8 cellular contexts compared by ENCODE assay signal in genomic region chr14:23033801-23034497, GRCh38. TPM values are rescaled to one million over a fixed set of nuclear protein-coding genes. Genes with fewer than 3 reads are reported as not detected.
A peak's percentile ranks its signal among the peaks of the same experiment; 100 is the strongest.
DNase-seq lines count a peak whose midpoint lies in the region; ATAC-seq and TF ChIP-seq lines count a peak whose summit lies in the region.

No MANE protein-coding gene starts in this region.

- H3K27me3 Mint-ChIP-seq in MCF 10A (ENCODE audit: insufficient read depth, unreplicated experiment), result no peaks in the 10 kb centered on the region

- CTCF ChIA-PET in AG04449 (lab: Yijun Ruan, JAX) (interaction anchor here (0.7 to 2.4 kb wide), 11 partner anchors 10 to 76 kb away, joined by 3 to 16 read pairs (median 4); no protein-coding TSS in a partner anchor), MCF 10A (lab: Yijun Ruan, JAX) (interaction anchor here (0.5 to 1.9 kb wide), 12 partner anchors 12 to 1768 kb away, joined by 3 to 13 read pairs (median 4); partner anchors contain the start of gene AJUBA)

- intact Hi-C loops in MCF 10A (cut with micrococcal nuclease), result no loop called here
- intact Hi-C loops in mucosa of descending colon (cut with DNase I, micrococcal nuclease), result no loop called here

- H3K4me3 ChIP-seq in AG04449 (ENCODE audit: low read depth, low read length) (peak overlapping the region; percentile 92), mucosa of descending colon (peak overlapping the region; percentile 52)

- H3K27ac Mint-ChIP-seq in MCF 10A (ENCODE audit: low read depth, unreplicated experiment), result peak overlapping the region; percentile 99

- BruUV-seq in MCF 10A (replicated peaks; lab: Mats Ljungman, UMichigan), result TSS peak; percentile 65

- H3K9me3 Mint-ChIP-seq in MCF 10A (ENCODE audit: unreplicated experiment), result no peaks in the 10 kb centered on the region

- peaks cover 61% of the 10 kb centered on the region for H3K36me3 Mint-ChIP-seq in MCF 10A (ENCODE audit: insufficient read depth, unreplicated experiment)

- peaks cover 13% of the 10 kb centered on the region for H3K4me1 Mint-ChIP-seq in MCF 10A (ENCODE audit: insufficient read depth, unreplicated experiment)

- DNase-seq in AG04449 (ENCODE audit: low read depth, low spot score) (no peak), MCF 10A (ENCODE audit: unreplicated experiment) (no peak), mucosa of descending colon (no peak), NCI-H2227 (lab: John Stamatoyannopoulos, UW; ENCODE audit: unreplicated experiment) (no peak), erythroblast (lab: John Stamatoyannopoulos, UW) (no peak), NCI-H146 treated with DMSO at 0.1 percent for 48 hours (lab: John Stamatoyannopoulos, UW; ENCODE audit: unreplicated experiment) (no peak)

- H3K4me3 Mint-ChIP-seq in MCF 10A (ENCODE audit: unreplicated experiment), result peak overlapping the region; percentile 92

- TF ChIP-seq CTCF in AG04449 (IDR thresholded peaks at IDR 0.05; ENCODE audit: insufficient read depth, low read length, missing control alignments) (no peak), MCF 10A (IDR thresholded peaks at IDR 0.05; ENCODE audit: unreplicated experiment) (no peak), mucosa of descending colon (IDR thresholded peaks at IDR 0.05) (no peak)

- POLR2A ChIA-PET in AG04449 (lab: Yijun Ruan, JAX) (interaction anchor here (0.6 to 1.0 kb wide), 3 partner anchors 9 to 74 kb away, joined by 3 read pairs; no protein-coding TSS in a partner anchor), MCF 10A (lab: Yijun Ruan, JAX) (interaction anchor here (0.5 to 2.8 kb wide), 16 partner anchors 10 to 287 kb away, joined by 3 to 26 read pairs (median 4); partner anchors contain the start of genes ACIN1, AJUBA, C14orf119 and CDH24)

- no peaks in the 10 kb centered on the region for H3K9me3 ChIP-seq in mucosa of descending colon

- peak; percentile 6 for ATAC-seq in HG03571 (IDR thresholded peaks at IDR 0.05; ENCODE audit: unreplicated experiment)
- ATAC-seq in mucosa of descending colon, result no peak
- no peak for ATAC-seq in GM21529 (IDR thresholded peaks at IDR 0.05; ENCODE audit: unreplicated experiment)

- H3K4me1 ChIP-seq in mucosa of descending colon (ENCODE audit: low read depth), result peaks cover 11% of the 10 kb centered on the region

- no peak for TF ChIP-seq POLR2A in erythroblast (IDR thresholded peaks at IDR 0.05; ENCODE audit: low read length)

- no peaks in the 10 kb centered on the region for H3K36me3 ChIP-seq in mucosa of descending colon (ENCODE audit: low read depth)

RNA-seq across cellular contexts. Expression of gene PSMB5, which starts 0.8 kb away (rescaled TPM):
- total RNA-seq in MCF 10A (2022) (162 and 173 TPM in 2 replicates), mucosa of descending colon (10 to 100 TPM; 54.4 to 94.3 (median 92.5) TPM)

RNA-seq across cellular contexts. Expression of gene PSMB11, which starts 8.1 kb away (rescaled TPM):
- total RNA-seq in MCF 10A (2022) (not detected in 2 replicates), mucosa of descending colon (not detected)

RNA-seq across cellular contexts. Expression of gene CDH24, which starts 23.4 kb away (rescaled TPM):
- 2.6 and 4.9 TPM in 2 replicates for total RNA-seq in MCF 10A (2022)
- 1 to 10 TPM; 2.7 to 4.8 (median 4.4) TPM for total RNA-seq in mucosa of descending colon

RNA-seq across cellular contexts. Expression of gene C14orf93, which starts 24.0 kb away (rescaled TPM):
- total RNA-seq in MCF 10A (2022) (6.1 and 7.1 TPM in 2 replicates), mucosa of descending colon (10 to 100 TPM; 11.0 to 16.3 (median 11.8) TPM)

RNA-seq across cellular contexts. Expression of gene AJUBA, which starts 51.6 kb away (rescaled TPM):
- total RNA-seq in MCF 10A (2022), result 82.1 and 138 TPM in 2 replicates
- 1 to 10 TPM; 1.5 to 4.7 (median 2.3) TPM for total RNA-seq in mucosa of descending colon
